In genomic region chr4:48779998-48780866, GRCh38 we compare ENCODE assay signal across 1 cellular context.
TF ChIP-seq lines count a peak whose summit lies in the region.

Gene FRYL (minus strand): TSS chr4:48780279. CDS start chr4:48634410, 145,869 bp downstream.

TF ChIP-seq in K562, 482 proteins besides CTCF, POLR2A, EP300 and RAD21 (continued from another document and continues in another):
- peak; percentile 80 for TF ChIP-seq ZBTB40 (IDR thresholded peaks at IDR 0.05)
- TF ChIP-seq ZBTB40 (CRISPR knock-in tag; IDR thresholded peaks at IDR 0.05): no peak
- TF ChIP-seq RREB1 (CRISPR knock-in tag; IDR thresholded peaks at IDR 0.05): 0 out of 2 replicates have a peak, but pooled peaks have one; percentile 23
- TF ChIP-seq ERF (CRISPR knock-in tag; IDR thresholded peaks at IDR 0.05): 0 out of 2 replicates have a peak, but pooled peaks have one; percentile 18
- peak in 1 of 2 experiments; percentile 83; a peak in 2 of 4 replicates for TF ChIP-seq HDAC1 (IDR thresholded peaks at IDR 0.05)
- TF ChIP-seq NKRF (IDR thresholded peaks at IDR 0.05; ENCODE audit: borderline replicate concordance): 0 out of 2 replicates have a peak, but pooled peaks have one; percentile 37
- peak; percentile 91; the same call in 1 of the 2 replicates for TF ChIP-seq PHF21A (IDR thresholded peaks at IDR 0.05; ENCODE audit: borderline replicate concordance, low read depth)
- no peak for TF ChIP-seq NFATC3 (IDR thresholded peaks at IDR 0.05)
- TF ChIP-seq NFYB (IDR thresholded peaks at IDR 0.05; ENCODE audit: extremely low read depth, insufficient read length): peak; percentile 91
- TF ChIP-seq POLR2AphosphoS5 (IDR thresholded peaks at IDR 0.05; ENCODE audit: control insufficient read depth, insufficient read depth, low read depth, low read length): peak; percentile 57; the same call in 1 of the 2 replicates
- peak; percentile 15; the same call in 1 of the 2 replicates for TF ChIP-seq TCF7 (IDR thresholded peaks at IDR 0.05; ENCODE audit: borderline replicate concordance)
- TF ChIP-seq, protein P1, sequence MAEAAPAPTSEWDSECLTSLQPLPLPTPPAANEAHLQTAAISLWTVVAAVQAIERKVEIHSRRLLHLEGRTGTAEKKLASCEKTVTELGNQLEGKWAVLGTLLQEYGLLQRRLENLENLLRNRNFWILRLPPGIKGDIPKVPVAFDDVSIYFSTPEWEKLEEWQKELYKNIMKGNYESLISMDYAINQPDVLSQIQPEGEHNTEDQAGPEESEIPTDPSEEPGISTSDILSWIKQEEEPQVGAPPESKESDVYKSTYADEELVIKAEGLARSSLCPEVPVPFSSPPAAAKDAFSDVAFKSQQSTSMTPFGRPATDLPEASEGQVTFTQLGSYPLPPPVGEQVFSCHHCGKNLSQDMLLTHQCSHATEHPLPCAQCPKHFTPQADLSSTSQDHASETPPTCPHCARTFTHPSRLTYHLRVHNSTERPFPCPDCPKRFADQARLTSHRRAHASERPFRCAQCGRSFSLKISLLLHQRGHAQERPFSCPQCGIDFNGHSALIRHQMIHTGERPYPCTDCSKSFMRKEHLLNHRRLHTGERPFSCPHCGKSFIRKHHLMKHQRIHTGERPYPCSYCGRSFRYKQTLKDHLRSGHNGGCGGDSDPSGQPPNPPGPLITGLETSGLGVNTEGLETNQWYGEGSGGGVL (CRISPR knock-in tag; IDR thresholded peaks at IDR 0.05): no peak
- peak; percentile 31 for TF ChIP-seq CCNT2 (IDR thresholded peaks at IDR 0.05; ENCODE audit: borderline replicate concordance, extremely low read depth, insufficient read length, low read depth, low read length)
- TF ChIP-seq ZNF699 (CRISPR knock-in tag; IDR thresholded peaks at IDR 0.05; ENCODE audit: insufficient replicate concordance): no peak
- TF ChIP-seq ARHGAP35 (IDR thresholded peaks at IDR 0.05; ENCODE audit: partially characterized antibody): no peak
- peak; percentile 45 for TF ChIP-seq FOXM1 (IDR thresholded peaks at IDR 0.05; ENCODE audit: low read depth)
- TF ChIP-seq FOXM1 (CRISPR knock-in tag; IDR thresholded peaks at IDR 0.05; ENCODE audit: low read depth): no peak
- TF ChIP-seq FOXK2 (conservative IDR thresholded peaks at IDR 0.05 in 1 of 2, IDR thresholded peaks at IDR 0.05 in 1 of 2; ENCODE audit: low read depth in 2 of 2): peak; percentile 54 to 75; a peak in 3 of 4 replicates
- TF ChIP-seq RCOR1 (IDR thresholded peaks at IDR 0.05; ENCODE audit: borderline replicate concordance in 1 of 2, low read depth in 2 of 2, low read length in 2 of 2): peak; percentile 95 to 99
- TF ChIP-seq RNF2 (IDR thresholded peaks at IDR 0.05): peak; percentile 59; the same call in 1 of the 2 replicates
- TF ChIP-seq, protein P2, sequence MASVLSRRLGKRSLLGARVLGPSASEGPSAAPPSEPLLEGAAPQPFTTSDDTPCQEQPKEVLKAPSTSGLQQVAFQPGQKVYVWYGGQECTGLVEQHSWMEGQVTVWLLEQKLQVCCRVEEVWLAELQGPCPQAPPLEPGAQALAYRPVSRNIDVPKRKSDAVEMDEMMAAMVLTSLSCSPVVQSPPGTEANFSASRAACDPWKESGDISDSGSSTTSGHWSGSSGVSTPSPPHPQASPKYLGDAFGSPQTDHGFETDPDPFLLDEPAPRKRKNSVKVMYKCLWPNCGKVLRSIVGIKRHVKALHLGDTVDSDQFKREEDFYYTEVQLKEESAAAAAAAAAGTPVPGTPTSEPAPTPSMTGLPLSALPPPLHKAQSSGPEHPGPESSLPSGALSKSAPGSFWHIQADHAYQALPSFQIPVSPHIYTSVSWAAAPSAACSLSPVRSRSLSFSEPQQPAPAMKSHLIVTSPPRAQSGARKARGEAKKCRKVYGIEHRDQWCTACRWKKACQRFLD (CRISPR knock-in tag; IDR thresholded peaks at IDR 0.05): 0 out of 2 replicates have a peak, but pooled peaks have one; percentile 19
- TF ChIP-seq ZBED1 (IDR thresholded peaks at IDR 0.05): peak; percentile 11; the same call in 1 of the 2 replicates
- peak; percentile 61 for TF ChIP-seq RFX1 (IDR thresholded peaks at IDR 0.05)
- peak; percentile 95 to 96 for TF ChIP-seq KDM1A (IDR thresholded peaks at IDR 0.05)
- TF ChIP-seq TEAD4 (IDR thresholded peaks at IDR 0.05; ENCODE audit: low read length): peak; percentile 36; the same call in 1 of the 2 replicates
- TF ChIP-seq TEAD4 (CRISPR knock-in tag; IDR thresholded peaks at IDR 0.05; ENCODE audit: borderline replicate concordance): no peak
- TF ChIP-seq DNMT1 (IDR thresholded peaks at IDR 0.05): no peak
- peak; percentile 17; the same call in 1 of the 2 replicates for TF ChIP-seq NBN (IDR thresholded peaks at IDR 0.05; ENCODE audit: low read depth)
- peak; percentile 79 for TF ChIP-seq GABPA (tag; conservative IDR thresholded peaks at IDR 0.05; ENCODE audit: low read depth)
- no peak for TF ChIP-seq ETV5 (CRISPR knock-in tag; IDR thresholded peaks at IDR 0.05; ENCODE audit: low read depth)
- TF ChIP-seq ATF7 (IDR thresholded peaks at IDR 0.05): peak; percentile 21; the same call in 1 of the 2 replicates
- no peak for TF ChIP-seq ZBTB7A (IDR thresholded peaks at IDR 0.05; ENCODE audit: borderline replicate concordance, control insufficient read depth, low read depth, low read length)
- no peak for TF ChIP-seq NFE2L1 (tag; IDR thresholded peaks at IDR 0.05; ENCODE audit: borderline replicate concordance, low read depth)
- peak; percentile 82 for TF ChIP-seq ELF1 (tag; IDR thresholded peaks at IDR 0.05)
- TF ChIP-seq NCOA2 (IDR thresholded peaks at IDR 0.05; ENCODE audit: partially characterized antibody in 2 of 2): peak in 1 of 2 experiments; percentile 69
- TF ChIP-seq, protein P3, sequence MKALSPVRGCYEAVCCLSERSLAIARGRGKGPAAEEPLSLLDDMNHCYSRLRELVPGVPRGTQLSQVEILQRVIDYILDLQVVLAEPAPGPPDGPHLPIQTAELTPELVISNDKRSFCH (CRISPR knock-in tag; IDR thresholded peaks at IDR 0.05): no peak
- TF ChIP-seq, protein P3 (tag; IDR thresholded peaks at IDR 0.05): no peak
- peak; percentile 60 for TF ChIP-seq ZNF766 (CRISPR knock-in tag; conservative IDR thresholded peaks at IDR 0.05)
- peak; percentile 66 for TF ChIP-seq ETV1 (tag; conservative IDR thresholded peaks at IDR 0.05; ENCODE audit: low read depth)
- no peak for TF ChIP-seq HSF4 (CRISPR knock-in tag; IDR thresholded peaks at IDR 0.05; ENCODE audit: borderline replicate concordance)
- TF ChIP-seq BCOR (IDR thresholded peaks at IDR 0.05): no peak
- peak; percentile 54 for TF ChIP-seq CREM (IDR thresholded peaks at IDR 0.05; ENCODE audit: low read depth)
- TF ChIP-seq HDAC2 (IDR thresholded peaks at IDR 0.05): peak; percentile 87
- no peak for TF ChIP-seq SMC3 (conservative IDR thresholded peaks at IDR 0.05; ENCODE audit: insufficient read depth, low read depth, low read length)
